In genomic region chr1:86395771-86396502, GRCh38 we compare ENCODE assay signal across 8 cellular contexts. TPM values are rescaled to one million over a fixed set of nuclear protein-coding genes. Genes with fewer than 3 reads are reported as not detected.
A peak's percentile ranks its signal among the peaks of the same experiment; 100 is the strongest.
DNase-seq lines count a peak whose midpoint lies in the region; ATAC-seq and TF ChIP-seq lines count a peak whose summit lies in the region.

A gene with protein sequence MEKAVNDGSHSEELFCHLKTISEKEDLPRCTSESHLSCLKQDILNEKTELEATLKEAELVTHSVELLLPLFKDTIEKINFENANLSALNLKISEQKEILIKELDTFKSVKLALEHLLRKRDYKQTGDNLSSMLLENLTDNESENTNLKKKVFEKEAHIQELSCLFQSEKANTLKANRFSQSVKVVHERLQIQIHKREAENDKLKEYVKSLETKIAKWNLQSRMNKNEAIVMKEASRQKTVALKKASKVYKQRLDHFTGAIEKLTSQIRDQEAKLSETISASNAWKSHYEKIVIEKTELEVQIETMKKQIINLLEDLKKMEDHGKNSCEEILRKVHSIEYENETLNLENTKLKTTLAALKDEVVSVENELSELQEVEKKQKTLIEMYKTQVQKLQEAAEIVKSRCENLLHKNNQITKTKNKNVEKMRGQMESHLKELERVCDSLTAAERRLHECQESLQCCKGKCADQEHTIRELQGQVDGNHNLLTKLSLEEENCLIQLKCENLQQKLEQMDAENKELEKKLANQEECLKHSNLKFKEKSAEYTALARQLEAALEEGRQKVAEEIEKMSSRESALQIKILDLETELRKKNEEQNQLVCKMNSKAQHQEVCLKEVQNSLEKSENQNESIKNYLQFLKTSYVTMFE (minus strand): TSS chr1:86396323. CDS start chr1:86387027, 9,296 bp downstream.

- ATAC-seq in GM19351 (IDR thresholded peaks at IDR 0.05; ENCODE audit: unreplicated experiment) (peak; percentile 100), HG03521 (IDR thresholded peaks at IDR 0.05; ENCODE audit: unreplicated experiment) (peak; percentile 100), left lobe of liver (peak; percentile 100)

- 0 out of 2 replicates have a peak, but pooled peaks have one; percentile 6 for TF ChIP-seq CTCF in BJ (IDR thresholded peaks at IDR 0.05; ENCODE audit: insufficient read depth, low read depth, low read length)

- peak; percentile 22 for DNase-seq in BJ (ENCODE audit: low read depth)
- DNase-seq in NCI-H748 (lab: John Stamatoyannopoulos, UW; ENCODE audit: unreplicated experiment), result peak; percentile 88
- DNase-seq in activated CD4-positive, alpha-beta T cell treated with anti-CD3 and anti-CD28 coated beads, Interleukin-2, amount 50 U/mL, for 1 hour, result peak; percentile 86
- peak; percentile 70 for DNase-seq in cortex of kidney (lab: John Stamatoyannopoulos, UW)
- DNase-seq in left lobe of liver (ENCODE audit: low spot score), result peak; percentile 87
- DNase-seq in stimulated activated CD4-positive, alpha-beta T cell treated with anti-CD3 and anti-CD28 coated beads, Interleukin-2, amount 100 ng/mL, for 4 hours (ENCODE audit: low read depth), result peak; percentile 80

- POLR2A ChIA-PET in BJ (lab: Charles Lee), result interaction anchor here (0.5 kb wide), 1 partner anchor 1075 kb away, joined by 3 read pairs; no protein-coding TSS in a partner anchor

- peak within 1 kb of the TSS; percentile 97 for H3K4me3 ChIP-seq in BJ (ENCODE audit: low read depth, low read length)

- no peaks in the 10 kb centered on the region for H3K27me3 ChIP-seq in BJ (ENCODE audit: control insufficient read depth, insufficient read depth, low read length)

- no peaks in the 10 kb centered on the region for H3K36me3 ChIP-seq in BJ (ENCODE audit: control insufficient read depth, insufficient read depth, low read length)

- CTCF ChIA-PET in BJ (lab: Yijun Ruan, JAX), result interaction anchor here (0.9 to 1.4 kb wide), 4 partner anchors 11 to 933 kb away, joined by 3 to 4 read pairs (median 4); no protein-coding TSS in a partner anchor

RNA-seq across cellular contexts. Expression of the gene that starts here (rescaled TPM):
- polyA plus RNA-seq in BJ (2011; rRNA removed), result 5.9 and 11.9 TPM in 2 replicates
- 10.2 and 10.8 TPM in 2 replicates for polyA minus RNA-seq in BJ (2011; rRNA and poly(A)+ RNA removed)
- total RNA-seq in left lobe of liver, result 3.1 TPM

Comparison
In these comparisons a context has a peak if more than half of its experiments do, and no peak if none do; other contexts are left out.
1. Peak in every context shown above with its lines: DNase-seq, ATAC-seq and H3K4me3 ChIP-seq.
2. DNase-seq: peak in every context shown above with its lines; median percentile 88 in NCI-H748; 87 in left lobe of liver; 86 in activated CD4-positive, alpha-beta T cell treated with anti-CD3 and anti-CD28 coated beads, Interleukin-2, amount 50 U/mL, for 1 hour; 80 in stimulated activated CD4-positive, alpha-beta T cell treated with anti-CD3 and anti-CD28 coated beads, Interleukin-2, amount 100 ng/mL, for 4 hours; 70 in cortex of kidney; 22 in BJ.